ENCODE assay signal across 21 cellular contexts in the genomic region with DNA sequence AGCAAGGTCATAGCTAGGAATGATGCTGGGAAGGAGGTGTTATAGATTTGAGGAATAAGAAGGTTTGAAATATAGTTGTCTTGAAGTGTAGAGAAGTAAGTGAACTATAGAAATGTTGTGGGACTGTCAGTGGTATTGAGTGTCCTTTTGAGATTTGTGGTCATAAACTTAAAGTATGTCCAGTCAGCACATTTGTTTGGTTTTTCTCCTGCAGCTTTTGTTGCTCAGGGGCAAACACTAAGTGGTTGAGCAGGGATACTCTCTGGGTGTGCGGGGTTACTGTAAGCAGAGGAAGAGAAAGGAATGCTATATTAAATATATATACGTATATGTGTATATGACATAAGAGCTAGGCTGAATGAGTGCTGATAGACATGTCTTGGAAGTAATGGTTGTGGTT.
DNase-seq lines count a peak whose midpoint lies in the region; ATAC-seq, FAIRE-seq and TF ChIP-seq lines count a peak whose summit lies in the region.
"Had no signal": no experiment of that assay in that cellular context is flagged by ENCODE, and none has a peak within 500 bp of the region (broad histone marks: within the 10 kb centered on the region; RNA-seq: fewer than 3 reads in every experiment).

No MANE protein-coding gene starts in this region.

- no peak overlapping the region for H3K4ac ChIP-seq in IMR-90 (ENCODE audit: low read depth, low read length)

- H4K5ac ChIP-seq in IMR-90 (ENCODE audit: low read depth, low read length), result no peak overlapping the region

- in situ Hi-C loops in HepG2 (cut with HindIII; ENCODE audit: extremely low pct_ligation_motif_present, low pct_unique_long_range_greater_than_20kb), result no loop called here
- in situ Hi-C loops in IMR-90 (cut with MboI; ENCODE audit: low sequenced_read_pairs), result no loop called here
- in situ Hi-C loops in K562 (cut with MboI), result no loop called here

- H2BK120ac ChIP-seq in IMR-90 (ENCODE audit: low read depth, low read length), result no peak overlapping the region

- H3K4me1 ChIP-seq in HepG2 (ENCODE audit: insufficient read depth, low read length) (no peaks in the 10 kb centered on the region), right lobe of liver (no peaks in the 10 kb centered on the region), IMR-90 (ENCODE audit: control insufficient read depth, insufficient read depth, low read length) (peaks cover 3% of the 10 kb centered on the region), K562 (replicated peaks in 1 of 2; ENCODE audit: control insufficient read depth in 2 of 2, insufficient read depth in 2 of 2, low read length in 2 of 2) (no peaks in the 10 kb centered on the region), tibial artery (no peaks in the 10 kb centered on the region)
- H3K4me1 ChIP-seq: BE2C, BLaER1 had no signal

- no peak for FAIRE-seq in HepG2 (lab: Jason Lieb, UNC)
- no peak for FAIRE-seq in K562 (lab: Jason Lieb, UNC)
- FAIRE-seq: GM12891, GM19239 had no signal

- peaks cover 3% of the 10 kb centered on the region; the same call in 1 of the 2 replicates for H3K9me1 ChIP-seq in IMR-90 (ENCODE audit: insufficient read depth, low read length)
- no peaks in the 10 kb centered on the region for H3K9me1 ChIP-seq in K562 (ENCODE audit: control insufficient read depth, insufficient read depth, low read length)

- H2AFZ ChIP-seq in HepG2 (ENCODE audit: low read length) (no peak overlapping the region), IMR-90 (replicated peaks; ENCODE audit: low read length, poor library complexity) (no peak overlapping the region), K562 (ENCODE audit: low read depth, low read length) (no peak overlapping the region)

- H3K23ac ChIP-seq in IMR-90 (ENCODE audit: low read depth, low read length), result no peak overlapping the region

- no peak overlapping the region for H4K91ac ChIP-seq in IMR-90 (ENCODE audit: insufficient read depth, low read depth, low read length)

- CTCF ChIA-PET in HepG2 (lab: Yijun Ruan, JAX; ENCODE audit: low intra/inter-chr PET ratio, low total read pairs) (no interaction called here), IMR-90 (lab: Yijun Ruan, JAX) (no interaction called here), K562 (lab: Yijun Ruan, JAX; ENCODE audit: low intra/inter-chr PET ratio) (no interaction called here)

- H3K18ac ChIP-seq in IMR-90 (ENCODE audit: low read depth, low read length), result no peak overlapping the region

- POLR2A ChIA-PET in HepG2 (lab: Yijun Ruan, JAX) (no interaction called here), IMR-90 (lab: Charles Lee; ENCODE audit: unreplicated experiment) (no interaction called here), K562 (lab: Yijun Ruan, JAX) (no interaction called here)

- H3K79me2 ChIP-seq in HepG2 (ENCODE audit: insufficient read depth, low read length) (no peaks in the 10 kb centered on the region), K562 (ENCODE audit: control insufficient read depth, insufficient read depth, low read length) (no peaks in the 10 kb centered on the region)

- 91% methylated on average over 2 of the region's 2 CpGs for WGBS in HepG2 (ENCODE audit: low lambda C conversion rate)
- WGBS in right lobe of liver (ENCODE audit: insufficient coverage, low coverage, low lambda C conversion rate, missing lambda C conversion rate), result 95% methylated on average over 2 of the region's 2 CpGs
- WGBS in IMR-90 (ENCODE audit: extremely low coverage in 2 of 2, insufficient read length in 1 of 2), 2 experiments, result no CpG with 5 or more reads among the region's 2 CpGs
- 58% methylated on average over 2 of the region's 2 CpGs for WGBS in K562 (ENCODE audit: insufficient coverage, low coverage, missing lambda C conversion rate)

- H3K4me3 ChIP-seq in HepG2 (replicated peaks in 1 of 3; ENCODE audit: insufficient read depth in 1 of 3, low read depth in 2 of 3, low read length in 3 of 3), result no peak overlapping the region
- no peak overlapping the region for H3K4me3 ChIP-seq in right lobe of liver
- H3K4me3 ChIP-seq in IMR-90 (ENCODE audit: insufficient read depth, low read depth, low read length), result no peak overlapping the region
- no peak overlapping the region for H3K4me3 ChIP-seq in K562
- no peak overlapping the region for H3K4me3 ChIP-seq in tibial artery
- H3K4me3 ChIP-seq: BLaER1 had no signal

- H3K14ac ChIP-seq in IMR-90 (replicated peaks; ENCODE audit: low read depth, low read length), result no peak overlapping the region

- no peak overlapping the region for H3K56ac ChIP-seq in IMR-90 (ENCODE audit: extremely low read depth, insufficient read depth, low read length)

- no peak overlapping the region for H2BK20ac ChIP-seq in IMR-90 (ENCODE audit: low read depth, low read length)

- DNase-seq in HepG2 (ENCODE audit: low spot score) (no peak), right lobe of liver (no peak), IMR-90 (no peak), K562 (ENCODE audit: extremely low read depth in 1 of 4, low spot score in 3 of 4) (no peak), DMS153 treated with DMSO at 0.1 percent for 48 hours (lab: John Stamatoyannopoulos, UW; ENCODE audit: unreplicated experiment) (no peak), NCI-H526 treated with DMSO at 0.1 percent for 48 hours (lab: John Stamatoyannopoulos, UW) (no peak), tibial artery (no peak)
- DNase-seq: ACHN; BE2C; CD4-positive, alpha-beta memory T cell; CD4-positive, CD25-positive, alpha-beta regulatory T cell; CD8-positive, alpha-beta memory T cell; COR-L47; DMS 273 treated with DMSO at 0.1 percent for 48 hours; DMS153; DMS79 treated with DMSO at 0.1 percent for 48 hours; GF-D8 had no signal

- H3K36me3 ChIP-seq in HepG2 (replicated peaks in 1 of 2; ENCODE audit: control insufficient read depth in 1 of 2, insufficient read depth in 2 of 2, low read length in 2 of 2) (no peaks in the 10 kb centered on the region), right lobe of liver (no peaks in the 10 kb centered on the region), IMR-90 (ENCODE audit: control insufficient read depth, insufficient read depth, low read length) (no peaks in the 10 kb centered on the region), K562 (ENCODE audit: control insufficient read depth, insufficient read depth, low read length) (no peaks in the 10 kb centered on the region), tibial artery (peaks cover 0 to 4% (median 0%) of the 10 kb centered on the region in 3 donors)
- H3K36me3 ChIP-seq: BE2C, BLaER1 had no signal

- H3K4me2 ChIP-seq in HepG2 (ENCODE audit: low read depth, low read length) (no peak overlapping the region), IMR-90 (ENCODE audit: low read depth, low read length) (no peak overlapping the region), K562 (ENCODE audit: insufficient read depth, low read length) (no peak overlapping the region)
- H3K4me2 ChIP-seq: BLaER1 had no signal

- H4K8ac ChIP-seq in IMR-90 (ENCODE audit: low read depth in 2 of 2, low read length in 2 of 2), result no peak overlapping the region

- H2BK5ac ChIP-seq in IMR-90 (ENCODE audit: low read depth, low read length, poor library complexity, severe bottlenecking), result no peak overlapping the region

- intact Hi-C loops in HepG2 (cut with micrococcal nuclease; ENCODE audit: unreplicated experiment), result no loop called here
- intact Hi-C loops in right lobe of liver (cut with DNase I), result no loop called here
- intact Hi-C loops in IMR-90 (cut with micrococcal nuclease), result no loop called here
- intact Hi-C loops in K562 (cut with micrococcal nuclease), result no loop called here
- intact Hi-C loops in tibial artery (cut with DNase I; ENCODE audit: low total_unique reads), result no loop called here

- TF ChIP-seq POLR2A in HepG2 (IDR thresholded peaks at IDR 0.05; ENCODE audit: insufficient read depth in 1 of 2, low read depth in 2 of 2, low read length in 2 of 2) (no peak), right lobe of liver (IDR thresholded peaks at IDR 0.05) (no peak), IMR-90 (IDR thresholded peaks at IDR 0.05; ENCODE audit: low read depth, low read length) (no peak), K562 (conservative IDR thresholded peaks at IDR 0.05) (no peak)

- no peaks in the 10 kb centered on the region for H3K79me1 ChIP-seq in IMR-90 (ENCODE audit: low read depth in 1 of 2, low read length in 2 of 2)

- no peaks in the 10 kb centered on the region for H3K9me3 ChIP-seq in HepG2 (ENCODE audit: low read length)
- no peaks in the 10 kb centered on the region for H3K9me3 ChIP-seq in right lobe of liver
- H3K9me3 ChIP-seq in IMR-90 (ENCODE audit: control insufficient read depth, insufficient read depth, low read length), result no peaks in the 10 kb centered on the region
- H3K9me3 ChIP-seq in K562 (replicated peaks; ENCODE audit: control insufficient read depth, insufficient read depth, low read depth, low read length), result no peaks in the 10 kb centered on the region
- H3K9me3 ChIP-seq in tibial artery, result no peaks in the 10 kb centered on the region
- H3K9me3 ChIP-seq: BE2C, BLaER1 had no signal

- dilution Hi-C loops in IMR-90 (cut with HindIII; ENCODE audit: low sequenced_read_pairs, unreplicated experiment), result no loop called here

- no peak overlapping the region for H2AK5ac ChIP-seq in IMR-90 (ENCODE audit: low read depth, low read length)

- TF ChIP-seq EP300 in HepG2 (IDR thresholded peaks at IDR 0.05; ENCODE audit: low read depth in 2 of 2, low read length in 2 of 2) (no peak), HepG2 (CRISPR knock-in tag; IDR thresholded peaks at IDR 0.05; ENCODE audit: borderline replicate concordance) (no peak), K562 (IDR thresholded peaks at IDR 0.05; ENCODE audit: low read length) (no peak)

- H4K20me1 ChIP-seq in HepG2 (ENCODE audit: insufficient read depth, low read length) (no peaks in the 10 kb centered on the region), IMR-90 (ENCODE audit: insufficient read depth, low read length) (no peaks in the 10 kb centered on the region), K562 (replicated peaks; ENCODE audit: control insufficient read depth, insufficient read depth, low read length) (no peaks in the 10 kb centered on the region)
- H4K20me1 ChIP-seq: BLaER1 had no signal

- ATAC-seq in HepG2 (no peak), right lobe of liver (no peak), IMR-90 (ENCODE audit: low read depth) (peak; percentile 62), K562 (no peak)

- H3K9ac ChIP-seq in HepG2 (ENCODE audit: insufficient read depth, low read depth, low read length) (no peak overlapping the region), IMR-90 (ENCODE audit: low read depth, low read length) (no peak overlapping the region), K562 (ENCODE audit: insufficient read depth in 1 of 2, low read depth in 2 of 2, low read length in 2 of 2) (no peak overlapping the region)
- H3K9ac ChIP-seq: BLaER1 had no signal

- TF ChIP-seq RAD21 in HepG2 (CRISPR knock-in tag; IDR thresholded peaks at IDR 0.05), result no peak
- no peak for TF ChIP-seq RAD21 in IMR-90 (IDR thresholded peaks at IDR 0.05; ENCODE audit: low read length)
- no peak for TF ChIP-seq RAD21 in K562 (CRISPR knock-in tag; conservative IDR thresholded peaks at IDR 0.05 in 1 of 2, IDR thresholded peaks at IDR 0.05 in 1 of 2)

- H2AK9ac ChIP-seq in IMR-90 (replicated peaks; ENCODE audit: low read depth, low read length, poor library complexity), result no peak overlapping the region

- no peaks in the 10 kb centered on the region for H3K27me3 ChIP-seq in HepG2 (ENCODE audit: control insufficient read depth in 1 of 2, insufficient read depth in 2 of 2, low read length in 2 of 2)
- H3K27me3 ChIP-seq in right lobe of liver, result no peaks in the 10 kb centered on the region
- no peaks in the 10 kb centered on the region for H3K27me3 ChIP-seq in IMR-90 (ENCODE audit: control insufficient read depth, insufficient read depth, low read length)
- H3K27me3 ChIP-seq in K562 (ENCODE audit: control insufficient read depth in 2 of 2, insufficient read depth in 2 of 2, low read length in 2 of 2), result no peaks in the 10 kb centered on the region
- no peaks in the 10 kb centered on the region for H3K27me3 ChIP-seq in tibial artery
- H3K27me3 ChIP-seq: BE2C, BLaER1 had no signal

- TF ChIP-seq CTCF in HepG2 (CRISPR knock-in tag; IDR thresholded peaks at IDR 0.05) (no peak), right lobe of liver (IDR thresholded peaks at IDR 0.05) (no peak), IMR-90 (conservative IDR thresholded peaks at IDR 0.05; ENCODE audit: low read depth, low read length) (no peak), K562 (IDR thresholded peaks at IDR 0.05 in 2 of 3, conservative IDR thresholded peaks at IDR 0.05 in 1 of 3; ENCODE audit: insufficient read depth in 2 of 3, low read depth in 1 of 3, low read length in 3 of 3) (no peak), tibial artery (IDR thresholded peaks at IDR 0.05) (no peak)

- H3K27ac ChIP-seq in HepG2 (ENCODE audit: extremely low read length, insufficient read depth, low read length), result no peak overlapping the region
- no peak overlapping the region for H3K27ac ChIP-seq in right lobe of liver
- no peak overlapping the region for H3K27ac ChIP-seq in IMR-90 (ENCODE audit: insufficient read depth, low read length)
- H3K27ac ChIP-seq in K562 (ENCODE audit: extremely low read depth, low read depth, low read length), result no peak overlapping the region
- no peak overlapping the region for H3K27ac ChIP-seq in tibial artery
- H3K27ac ChIP-seq: 22Rv1, BLaER1 had no signal

- H2BK15ac ChIP-seq in IMR-90 (ENCODE audit: low read depth, low read length), result no peak overlapping the region

- BruUV-seq in HepG2 (replicated peaks; lab: Mats Ljungman, UMichigan), result no TSS peak
- BruUV-seq in IMR-90 (replicated peaks; lab: Mats Ljungman, UMichigan), result no TSS peak
- BruUV-seq in K562 (replicated peaks; lab: Mats Ljungman, UMichigan), result no TSS peak

Comparison
In these comparisons a context has a peak if more than half of its experiments do, and no peak if none do; other contexts are left out.
1. Of the 241 proteins assayed by ChIP-seq in both HepG2 and K562: peak only in HepG2: none; only in K562: MAFG; in both: MAFF and MAFK; in neither: 238.